12 cellular contexts compared by ENCODE assay signal in the genomic region with DNA sequence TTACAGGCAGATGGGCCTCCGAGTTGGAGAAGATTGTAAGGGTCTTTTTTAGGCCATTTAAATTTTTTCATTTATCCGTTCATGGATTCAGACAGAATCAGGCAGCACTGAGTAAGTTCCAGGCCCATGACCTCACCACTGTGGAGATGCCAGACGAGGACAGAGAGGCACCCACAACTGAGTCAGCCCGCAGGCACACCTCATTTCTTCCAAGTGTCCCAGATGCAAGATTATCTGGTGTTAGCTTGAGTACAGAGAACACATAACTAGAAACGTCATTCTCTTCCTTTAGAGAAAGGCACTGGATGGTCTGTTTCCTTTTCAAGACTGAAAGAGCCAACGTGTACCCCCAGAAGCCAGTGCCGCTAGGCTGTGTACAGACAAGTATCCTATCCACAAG. TPM values are rescaled to one million over a fixed set of nuclear protein-coding genes. Genes with fewer than 3 reads are reported as not detected.
DNase-seq lines count a peak whose midpoint lies in the region; ATAC-seq lines count a peak whose summit lies in the region.
"Had no signal": no experiment of that assay in that cellular context is flagged by ENCODE, and none has a peak within 500 bp of the region (broad histone marks: within the 10 kb centered on the region; RNA-seq: fewer than 3 reads in every experiment).

No MANE protein-coding gene starts in this region.

- H3K36me3 ChIP-seq in mesodermal cell (ENCODE audit: control insufficient read depth, insufficient read depth, low read length), result peaks cover 41% of the 10 kb centered on the region

- WGBS in mesodermal cell (ENCODE audit: insufficient coverage in 2 of 2), 2 experiments, result 83 to 86% methylated on average over 5 of the region's 7 CpGs

- no peaks in the 10 kb centered on the region for H3K9me3 ChIP-seq in mesodermal cell (ENCODE audit: control insufficient read depth, low read length)
- H3K9me3 ChIP-seq: BE2C had no signal

- H3K4me1 ChIP-seq in mesodermal cell (ENCODE audit: control insufficient read depth, insufficient read depth, low read length, poor library complexity, severe bottlenecking), result peaks cover 46% of the 10 kb centered on the region

- no peak for ATAC-seq in HG03097 (IDR thresholded peaks at IDR 0.05; ENCODE audit: low FRiP score, unreplicated experiment)
- ATAC-seq in stimulated activated naive CD8-positive, alpha-beta T cell treated with anti-CD3 and anti-CD28 coated beads, Interleukin-15, Interleukin-2, amounts not matched to agents 100 U/mL and 50 U/mL, for 24 hours, result no peak
- ATAC-seq: activated CD8-positive, alpha-beta T cell treated with anti-CD3 and anti-CD28 coated beads, Interleukin-2, amount 10 ng/mL, durations not matched to agents 7 days and 5 days had no signal

- H3K27ac ChIP-seq in mesodermal cell (ENCODE audit: low read depth, low read length, severe bottlenecking), result peak overlapping the region; percentile 72

- peak; percentile 55 for DNase-seq in stimulated activated CD4-positive, alpha-beta T cell treated with anti-CD3 and anti-CD28 coated beads, Interleukin-1b, Interleukin-23, amount 100 ng/mL, for 48 hours
- DNase-seq in stimulated activated CD4-positive, alpha-beta T cell treated with anti-CD3 and anti-CD28 coated beads, Interleukin-2, amount 100 ng/mL, for 24 hours, result no peak
- DNase-seq in dedifferentiated amniotic fluid mesenchymal stem cell (ENCODE audit: extremely low spot score) (peak; percentile 86), HuH-7 (ENCODE audit: low spot score) (no peak), MV-4-11 (lab: John Stamatoyannopoulos, UW) (no peak)
- no peak for DNase-seq in stimulated activated naive CD8-positive, alpha-beta T cell treated with anti-CD3 and anti-CD28 coated beads, Interleukin-15, Interleukin-2, amounts not matched to agents 100 U/mL and 50 U/mL, for 24 hours
- DNase-seq: activated CD8-positive, alpha-beta T cell treated with anti-CD3 and anti-CD28 coated beads, Interleukin-2, amount 10 ng/mL, durations not matched to agents 7 days and 5 days; BE2C; cerebellar nuclear complex; NCI-H1436 treated with DMSO at 0.1 percent for 48 hours had no signal

- H3K4me3 ChIP-seq in mesodermal cell (ENCODE audit: extremely low read depth, insufficient read depth, low read length, poor library complexity, severe bottlenecking), result no peak overlapping the region

RNA-seq across cellular contexts. Expression of a gene that starts 16.9 kb away (rescaled TPM):
- 18.3 TPM for polyA plus RNA-seq in mesodermal cell (2013, experiment 1 of 2)
- polyA plus RNA-seq in mesodermal cell (2013, experiment 2 of 2), result 17.3 TPM

RNA-seq across cellular contexts. Expression of a gene that starts 19.0 kb away (rescaled TPM):
- 36.9 TPM for polyA plus RNA-seq in mesodermal cell (2013, experiment 1 of 2)
- polyA plus RNA-seq in mesodermal cell (2013, experiment 2 of 2), result 34.8 TPM

Comparison
In these comparisons a context has a peak if more than half of its experiments do, and no peak if none do; other contexts are left out.
1. DNase-seq: peak in stimulated activated CD4-positive, alpha-beta T cell treated with anti-CD3 and anti-CD28 coated beads, Interleukin-1b, Interleukin-23, amount 100 ng/mL, for 48 hours (single experiment) and dedifferentiated amniotic fluid mesenchymal stem cell (single experiment); none in stimulated activated CD4-positive, alpha-beta T cell treated with anti-CD3 and anti-CD28 coated beads, Interleukin-2, amount 100 ng/mL, for 24 hours (0 of 2), HuH-7 (single experiment), MV-4-11 (single experiment) and stimulated activated naive CD8-positive, alpha-beta T cell treated with anti-CD3 and anti-CD28 coated beads, Interleukin-15, Interleukin-2, amounts not matched to agents 100 U/mL and 50 U/mL, for 24 hours (single experiment).